35 cellular contexts compared by ENCODE assay signal in the genomic region with DNA sequence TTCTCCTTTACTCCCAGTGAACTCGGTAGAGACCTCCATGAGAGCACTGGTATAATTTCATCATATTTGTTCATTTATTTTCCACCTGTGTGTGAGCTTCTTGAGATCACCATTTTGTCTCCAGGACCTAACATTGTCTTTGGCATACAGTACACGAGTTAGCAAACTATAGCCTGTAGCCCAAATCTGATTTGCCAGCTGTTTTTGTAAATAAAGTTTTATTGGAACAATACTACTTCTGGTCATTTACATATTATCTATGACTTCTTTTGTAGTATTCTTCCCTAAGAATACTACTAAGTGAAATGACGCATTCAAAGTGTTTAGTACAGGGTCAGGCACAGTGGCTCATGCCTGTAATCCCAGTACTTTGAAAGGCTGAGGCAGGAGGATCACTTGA.
DNase-seq lines count a peak whose midpoint lies in the region; ATAC-seq, FAIRE-seq and TF ChIP-seq lines count a peak whose summit lies in the region.
"Had no signal": no experiment of that assay in that cellular context is flagged by ENCODE, and none has a peak within 500 bp of the region (broad histone marks: within the 10 kb centered on the region; RNA-seq: fewer than 3 reads in every experiment).

No MANE protein-coding gene starts in this region.

- H3K4me1 ChIP-seq in GM12878 (ENCODE audit: control insufficient read depth, insufficient read depth, low read length), result peaks cover 14% of the 10 kb centered on the region
- no peaks in the 10 kb centered on the region for H3K4me1 ChIP-seq in K562 (replicated peaks in 1 of 2; ENCODE audit: control insufficient read depth in 2 of 2, insufficient read depth in 2 of 2, low read length in 2 of 2)
- no peaks in the 10 kb centered on the region for H3K4me1 ChIP-seq in neural progenitor cell
- H3K4me1 ChIP-seq in A673 (ENCODE audit: insufficient read depth, low read length, poor library complexity, severe bottlenecking), result no peaks in the 10 kb centered on the region
- H3K4me1 ChIP-seq: A549, BE2C, Caco-2 had no signal

- H3K4me2 ChIP-seq in GM12878 (ENCODE audit: control insufficient read depth, insufficient read depth) (no peak overlapping the region), K562 (ENCODE audit: insufficient read depth, low read length) (no peak overlapping the region), neural progenitor cell (no peak overlapping the region)
- H3K4me2 ChIP-seq: A549; BLaER1; BLaER1 treated with 17β-estradiol and CSF1 and Interleukin-3, amounts not matched to agents 10 nM and 100 nM had no signal

- no peaks in the 10 kb centered on the region for H3K9me1 ChIP-seq in K562 (ENCODE audit: control insufficient read depth, insufficient read depth, low read length)

- H3K27ac Mint-ChIP-seq in neural progenitor cell, result peak overlapping the region; percentile 44
- H3K27ac Mint-ChIP-seq: B cell; CD14-positive monocyte; CD4-positive, alpha-beta memory T cell; CD4-positive, alpha-beta T cell; CD4-positive, CD25-positive, alpha-beta regulatory T cell; CD8-positive, alpha-beta memory T cell; CD8-positive, alpha-beta T cell had no signal

- CTCF ChIA-PET in GM12878 (lab: Yijun Ruan, JAX) (interaction anchor here (1.5 to 1.8 kb wide), 2 partner anchors 11 to 13 kb away, joined by 3 to 5 read pairs; no protein-coding TSS in a partner anchor), K562 (lab: Yijun Ruan, JAX; ENCODE audit: low intra/inter-chr PET ratio) (no interaction called here), A673 (lab: Charles Lee) (no interaction called here)

- SMC1A ChIA-PET in GM12878 (lab: Charles Lee; ENCODE audit: uncharacterized antibody, unreplicated experiment), result interaction anchor here (1.2 to 8.2 kb wide), 7 partner anchors 10 to 201 kb away, joined by 3 to 79 read pairs (median 10); no protein-coding TSS in a partner anchor

- TF ChIP-seq CTCF in GM12878 (IDR thresholded peaks at IDR 0.05 in 2 of 3, conservative IDR thresholded peaks at IDR 0.05 in 1 of 3; ENCODE audit: control insufficient read depth in 2 of 3, extremely low read depth in 1 of 3, insufficient read depth in 1 of 3, low read depth in 3 of 3, low read length in 3 of 3), result no peak
- no peak for TF ChIP-seq CTCF in K562 (IDR thresholded peaks at IDR 0.05 in 2 of 3, conservative IDR thresholded peaks at IDR 0.05 in 1 of 3; ENCODE audit: insufficient read depth in 2 of 3, low read depth in 1 of 3, low read length in 3 of 3)
- no peak for TF ChIP-seq CTCF in neural progenitor cell (IDR thresholded peaks at IDR 0.05)
- no peak for TF ChIP-seq CTCF in A673 (conservative IDR thresholded peaks at IDR 0.05; ENCODE audit: low read depth, low read length)

- H3F3A ChIP-seq in neural progenitor cell (ENCODE audit: low read depth), result no peaks in the 10 kb centered on the region

- H3K4me1 Mint-ChIP-seq in neural progenitor cell, result no peaks in the 10 kb centered on the region
- H3K4me1 Mint-ChIP-seq: CD14-positive monocyte; CD4-positive, alpha-beta memory T cell; CD8-positive, alpha-beta memory T cell had no signal

- TF ChIP-seq POLR2A in GM12878 (IDR thresholded peaks at IDR 0.05; ENCODE audit: low read depth, low read length) (no peak), K562 (conservative IDR thresholded peaks at IDR 0.05) (no peak)

- BruUV-seq in GM12878 (replicated peaks; lab: Mats Ljungman, UMichigan) (no TSS peak), K562 (replicated peaks; lab: Mats Ljungman, UMichigan) (no TSS peak), A673 (replicated peaks; lab: Mats Ljungman, UMichigan) (no TSS peak)

- no peak for DNase-seq in GM12878 (ENCODE audit: low read depth, low spot score)
- no peak for DNase-seq in K562 (ENCODE audit: extremely low read depth in 1 of 4, low spot score in 3 of 4)
- no peak for DNase-seq in neural progenitor cell (ENCODE audit: low spot score)
- DNase-seq in cardiac septum (ENCODE audit: low spot score), result no peak
- no peak for DNase-seq in A673 (ENCODE audit: low spot score)
- DNase-seq: 8988T; ACHN; AML-193; BE2C; C1 segment of cervical spinal cord; Caco-2; Calu3; CD4-positive, alpha-beta memory T cell; CD4-positive, alpha-beta T cell; CD4-positive, CD25-positive, alpha-beta regulatory T cell; CD8-positive, alpha-beta memory T cell; CD8-positive, alpha-beta T cell; COR-L47; DMS 273 treated with DMSO at 0.1 percent for 48 hours; DMS153; DMS53; DMS79; DMS79 treated with DMSO at 0.1 percent for 48 hours; DND-41; EL had no signal

- H3K79me2 ChIP-seq in GM12878 (ENCODE audit: control insufficient read depth, insufficient read depth, low read length) (no peaks in the 10 kb centered on the region; the same call in 1 of the 2 replicates), K562 (ENCODE audit: control insufficient read depth, insufficient read depth, low read length) (no peaks in the 10 kb centered on the region), neural progenitor cell (ENCODE audit: low read depth) (no peaks in the 10 kb centered on the region)

- H3K9me3 ChIP-seq in GM12878 (replicated peaks; ENCODE audit: control insufficient read depth, insufficient read depth, low read length), result no peaks in the 10 kb centered on the region; the same call in 2 of the 3 replicates
- no peaks in the 10 kb centered on the region for H3K9me3 ChIP-seq in K562 (replicated peaks; ENCODE audit: control insufficient read depth, insufficient read depth, low read depth, low read length)
- no peaks in the 10 kb centered on the region for H3K9me3 ChIP-seq in neural progenitor cell (ENCODE audit: low read depth)
- no peaks in the 10 kb centered on the region for H3K9me3 ChIP-seq in A673 (ENCODE audit: low read depth, low read length, poor library complexity, severe bottlenecking)
- H3K9me3 ChIP-seq: A549, BE2C, BLaER1, Caco-2 had no signal

- TF ChIP-seq RAD21 in GM12878 (IDR thresholded peaks at IDR 0.05; ENCODE audit: insufficient read depth, low read depth, low read length) (no peak), K562 (CRISPR knock-in tag; conservative IDR thresholded peaks at IDR 0.05 in 1 of 2, IDR thresholded peaks at IDR 0.05 in 1 of 2) (no peak)

- RAD21 ChIA-PET in GM12878 (lab: Charles Lee; ENCODE audit: unreplicated experiment), result interaction anchor here (8.9 kb wide), 1 partner anchor 23 kb away, joined by 51 read pairs; no protein-coding TSS in a partner anchor

- H3K36me3 Mint-ChIP-seq in neural progenitor cell, result no peaks in the 10 kb centered on the region
- H3K36me3 Mint-ChIP-seq: CD14-positive monocyte; CD4-positive, alpha-beta memory T cell; CD4-positive, CD25-positive, alpha-beta regulatory T cell; CD8-positive, alpha-beta memory T cell; CD8-positive, alpha-beta T cell had no signal

- intact Hi-C loops in GM12878 (cut with micrococcal nuclease; ENCODE audit: unreplicated experiment) (loop anchor here (5.0 kb wide), 1 partner anchor 447 kb away; a partner anchor contains a TSS), K562 (cut with micrococcal nuclease) (no loop called here), cardiac septum (cut with DNase I) (no loop called here), A673 (cut with micrococcal nuclease; ENCODE audit: unreplicated experiment) (no loop called here)

- H4K20me1 ChIP-seq in GM12878 (ENCODE audit: control insufficient read depth, insufficient read depth) (no peaks in the 10 kb centered on the region), K562 (replicated peaks; ENCODE audit: control insufficient read depth, insufficient read depth, low read length) (no peaks in the 10 kb centered on the region), neural progenitor cell (ENCODE audit: low read depth) (no peaks in the 10 kb centered on the region)
- H4K20me1 ChIP-seq: BLaER1; BLaER1 treated with 17β-estradiol and CSF1 and Interleukin-3, amounts not matched to agents 10 nM and 100 nM had no signal

- ATAC-seq in GM12878 (no peak), K562 (no peak), HG02763 (IDR thresholded peaks at IDR 0.05; ENCODE audit: unreplicated experiment) (no peak)
- ATAC-seq: A549; CD8-positive, alpha-beta T cell had no signal

- H3K36me3 ChIP-seq in GM12878 (ENCODE audit: control insufficient read depth in 2 of 2, insufficient read depth in 2 of 2, low read length in 1 of 2), result no peaks in the 10 kb centered on the region
- H3K36me3 ChIP-seq in K562 (ENCODE audit: control insufficient read depth, insufficient read depth, low read length), result no peaks in the 10 kb centered on the region
- no peaks in the 10 kb centered on the region for H3K36me3 ChIP-seq in neural progenitor cell
- H3K36me3 ChIP-seq in A673 (ENCODE audit: insufficient read depth, low read length, poor library complexity, severe bottlenecking), result no peaks in the 10 kb centered on the region
- H3K36me3 ChIP-seq: BE2C; BLaER1; BLaER1 treated with 17β-estradiol and CSF1 and Interleukin-3, amounts not matched to agents 10 nM and 100 nM had no signal

- H3K27me3 ChIP-seq in GM12878 (replicated peaks in 1 of 2; ENCODE audit: control insufficient read depth in 2 of 2, insufficient read depth in 2 of 2, low read length in 1 of 2) (no peaks in the 10 kb centered on the region), K562 (ENCODE audit: control insufficient read depth in 2 of 2, insufficient read depth in 2 of 2, low read length in 2 of 2) (no peaks in the 10 kb centered on the region), neural progenitor cell (no peaks in the 10 kb centered on the region), A673 (replicated peaks; ENCODE audit: insufficient read depth, low read depth, low read length, poor library complexity) (no peaks in the 10 kb centered on the region)
- H3K27me3 ChIP-seq: BE2C, BLaER1 had no signal

- no peak for FAIRE-seq in GM12878 (lab: Jason Lieb, UNC)
- no peak for FAIRE-seq in K562 (lab: Jason Lieb, UNC)
- FAIRE-seq: A204.1, A549, D721Med had no signal

- H3K9ac ChIP-seq in GM12878 (ENCODE audit: control insufficient read depth, insufficient read depth, low read length) (no peak overlapping the region), K562 (ENCODE audit: insufficient read depth in 1 of 2, low read depth in 2 of 2, low read length in 2 of 2) (no peak overlapping the region), neural progenitor cell (no peak overlapping the region)
- H3K9ac ChIP-seq: BLaER1; BLaER1 treated with 17β-estradiol and CSF1 and Interleukin-3, amounts not matched to agents 10 nM and 100 nM had no signal

- in situ Hi-C loops in GM12878 (cut with MboI) (no loop called here), K562 (cut with MboI) (no loop called here)

- no peak overlapping the region for H3K4me3 Mint-ChIP-seq in neural progenitor cell
- H3K4me3 Mint-ChIP-seq: B cell; CD14-positive monocyte; CD4-positive, alpha-beta memory T cell; CD4-positive, alpha-beta T cell; CD4-positive, CD25-positive, alpha-beta regulatory T cell; CD8-positive, alpha-beta memory T cell; CD8-positive, alpha-beta T cell had no signal

- peaks cover 5% of the 10 kb centered on the region for H3K27me3 Mint-ChIP-seq in neural progenitor cell (ENCODE audit: insufficient read depth, low read depth)
- H3K27me3 Mint-ChIP-seq: CD4-positive, alpha-beta memory T cell; CD4-positive, alpha-beta T cell; CD4-positive, CD25-positive, alpha-beta regulatory T cell; CD8-positive, alpha-beta memory T cell had no signal

- H2AFZ ChIP-seq in GM12878 (ENCODE audit: control insufficient read depth, low read depth, low read length), result no peak overlapping the region
- no peak overlapping the region for H2AFZ ChIP-seq in K562 (ENCODE audit: low read depth, low read length)
- H2AFZ ChIP-seq in neural progenitor cell (replicated peaks), result no peak overlapping the region

- H3K4me3 ChIP-seq in GM12878, result no peak overlapping the region
- no peak overlapping the region for H3K4me3 ChIP-seq in K562
- no peak overlapping the region for H3K4me3 ChIP-seq in neural progenitor cell
- H3K4me3 ChIP-seq in A673 (ENCODE audit: low read depth, low read length, poor library complexity, severe bottlenecking), result no peak overlapping the region
- H3K4me3 ChIP-seq: A549; BLaER1; BLaER1 treated with 17β-estradiol and CSF1 and Interleukin-3, amounts not matched to agents 10 nM and 100 nM had no signal

- H3K9me3 Mint-ChIP-seq in neural progenitor cell, result peaks cover 7% of the 10 kb centered on the region
- H3K9me3 Mint-ChIP-seq: CD4-positive, alpha-beta T cell; CD8-positive, alpha-beta T cell had no signal

- TF ChIP-seq EP300 in GM12878 (IDR thresholded peaks at IDR 0.05; ENCODE audit: borderline replicate concordance in 1 of 2, control insufficient read depth in 1 of 2, low read depth in 2 of 2, low read length in 2 of 2), result no peak
- TF ChIP-seq EP300 in K562 (IDR thresholded peaks at IDR 0.05; ENCODE audit: low read length), result no peak

- WGBS in GM12878 (ENCODE audit: insufficient coverage, insufficient replicate concordance, low lambda C conversion rate, missing lambda C conversion rate), result 65% methylated on average over 3 of the region's 3 CpGs
- 2% methylated on average over 3 of the region's 3 CpGs for WGBS in K562 (ENCODE audit: insufficient coverage, low coverage, missing lambda C conversion rate)

- POLR2A ChIA-PET in GM12878 (lab: Charles Lee), result interaction anchor here (0.9 to 1.9 kb wide), 3 partner anchors 11 to 259 kb away, joined by 3 to 5 read pairs (median 3); no protein-coding TSS in a partner anchor
- POLR2A ChIA-PET in K562 (lab: Yijun Ruan, JAX), result no interaction called here
- POLR2A ChIA-PET in A673 (lab: Charles Lee; ENCODE audit: low non-redundant PET), result no interaction called here

- H3K27ac ChIP-seq in GM12878 (ENCODE audit: control insufficient read depth, insufficient read depth), result no peak overlapping the region
- H3K27ac ChIP-seq in K562 (ENCODE audit: extremely low read depth, low read depth, low read length), result no peak overlapping the region
- H3K27ac ChIP-seq in neural progenitor cell, result no peak overlapping the region
- no peak overlapping the region for H3K27ac ChIP-seq in A673 (ENCODE audit: low read depth, low read length, poor library complexity, severe bottlenecking)
- H3K27ac ChIP-seq: 22Rv1; A549; BLaER1; BLaER1 treated with 17β-estradiol and CSF1 and Interleukin-3, amounts not matched to agents 10 nM and 100 nM; C4-2B had no signal
